1 cellular context compared by ENCODE assay signal in genomic region chr6:12336121-12336971, GRCh38.
TF ChIP-seq lines count a peak whose summit lies in the region.

No MANE protein-coding gene starts in this region.

TF ChIP-seq in GM12878, 131 proteins besides CTCF, POLR2A, EP300 and RAD21 (continued from another document):
- peak; percentile 30; the same call in 1 of the 2 replicates for TF ChIP-seq TCF7 (IDR thresholded peaks at IDR 0.05; ENCODE audit: borderline replicate concordance)
- TF ChIP-seq JUNB (IDR thresholded peaks at IDR 0.05) = peak; percentile 91
- peak; percentile 21; the same call in 1 of the 2 replicates for TF ChIP-seq ZNF687 (IDR thresholded peaks at IDR 0.05)
- TF ChIP-seq MEF2B (IDR thresholded peaks at IDR 0.05; ENCODE audit: partially characterized antibody, poor library complexity, severe bottlenecking) = peak; percentile 16
- peak; percentile 58; the same call in 1 of the 2 replicates for TF ChIP-seq BCL11A (IDR thresholded peaks at IDR 0.05; ENCODE audit: low read depth, low read length)
- TF ChIP-seq YY1 (IDR thresholded peaks at IDR 0.05; ENCODE audit: low read depth, low read length) = no peak
- peak; percentile 70 for TF ChIP-seq NFIC (IDR thresholded peaks at IDR 0.05; ENCODE audit: low read depth, low read length)
- no peak for TF ChIP-seq BCLAF1 (IDR thresholded peaks at IDR 0.05)
- no peak for TF ChIP-seq SREBF1 (IDR thresholded peaks at IDR 0.05; ENCODE audit: low read length)
- TF ChIP-seq FOXM1 (IDR thresholded peaks at IDR 0.05; ENCODE audit: low read depth, low read length) = peak; percentile 64; the same call in 1 of the 2 replicates
- peak; percentile 77 for TF ChIP-seq RUNX3 (IDR thresholded peaks at IDR 0.05; ENCODE audit: low read length)
- no peak for TF ChIP-seq CBFB (IDR thresholded peaks at IDR 0.05; ENCODE audit: low read depth)
- no peak for TF ChIP-seq MXI1 (IDR thresholded peaks at IDR 0.05; ENCODE audit: low read depth, low read length)
- no peak for TF ChIP-seq RCOR1 (conservative IDR thresholded peaks at IDR 0.05; ENCODE audit: low read depth, low read length)
- TF ChIP-seq ZNF274 (IDR thresholded peaks at IDR 0.05; ENCODE audit: insufficient read depth, insufficient read length) = no peak
- no peak for TF ChIP-seq GATAD2B (conservative IDR thresholded peaks at IDR 0.05; ENCODE audit: low read depth)
- TF ChIP-seq IRF5 (IDR thresholded peaks at IDR 0.05; ENCODE audit: borderline replicate concordance) = no peak
- no peak for TF ChIP-seq EZH2 (IDR thresholded peaks at IDR 0.05; ENCODE audit: borderline replicate concordance, control insufficient read depth, low read depth, low read length)
- TF ChIP-seq NR2C2 (IDR thresholded peaks at IDR 0.05; ENCODE audit: borderline replicate concordance, control insufficient read depth, insufficient read length, low read depth) = no peak
- TF ChIP-seq POU2F2 (IDR thresholded peaks at IDR 0.05; ENCODE audit: borderline replicate concordance, low read depth, low read length) = no peak
- TF ChIP-seq MAX (IDR thresholded peaks at IDR 0.05; ENCODE audit: low read depth, low read length) = no peak
- TF ChIP-seq EGR1 (IDR thresholded peaks at IDR 0.05; ENCODE audit: borderline replicate concordance in 1 of 2, low read depth in 2 of 2, low read length in 2 of 2) = no peak
- TF ChIP-seq ZBTB40 (IDR thresholded peaks at IDR 0.05; ENCODE audit: borderline replicate concordance) = no peak
- no peak for TF ChIP-seq PKNOX1 (IDR thresholded peaks at IDR 0.05)
- TF ChIP-seq MTA2 (IDR thresholded peaks at IDR 0.05; ENCODE audit: low read depth) = peak; percentile 67; the same call in 1 of the 2 replicates
- no peak for TF ChIP-seq SIX5 (IDR thresholded peaks at IDR 0.05; ENCODE audit: low read depth, low read length, severe bottlenecking)
- TF ChIP-seq NR2F1 (conservative IDR thresholded peaks at IDR 0.05) = 0 out of 2 replicates have a peak, but pooled peaks have one; percentile 26
- TF ChIP-seq ZNF622 (IDR thresholded peaks at IDR 0.05) = no peak
- TF ChIP-seq CREM (IDR thresholded peaks at IDR 0.05; ENCODE audit: low read depth) = peak; percentile 74; the same call in 1 of the 2 replicates
- TF ChIP-seq IKZF2 (IDR thresholded peaks at IDR 0.05) = peak; percentile 62 to 76; a peak in 3 of 4 replicates
- no peak for TF ChIP-seq HCFC1 (IDR thresholded peaks at IDR 0.05; ENCODE audit: low read length)
- TF ChIP-seq BMI1 (IDR thresholded peaks at IDR 0.05; ENCODE audit: borderline replicate concordance) = no peak
- peak; percentile 68 for TF ChIP-seq SKIL (IDR thresholded peaks at IDR 0.05; ENCODE audit: low read depth, poor library complexity, severe bottlenecking)
- no peak for TF ChIP-seq PBX3 (IDR thresholded peaks at IDR 0.05; ENCODE audit: insufficient replicate concordance, low read depth, low read length)
- peak; percentile 70; the same call in 1 of the 2 replicates for TF ChIP-seq IRF4 (IDR thresholded peaks at IDR 0.05; ENCODE audit: low read depth, low read length)
- TF ChIP-seq STAT1 (conservative IDR thresholded peaks at IDR 0.05) = no peak
- peak; percentile 52; the same call in 1 of the 2 replicates for TF ChIP-seq MTA3 (IDR thresholded peaks at IDR 0.05; ENCODE audit: borderline replicate concordance, low read length)
- TF ChIP-seq ZNF384 (IDR thresholded peaks at IDR 0.05; ENCODE audit: borderline replicate concordance, low read depth, low read length) = no peak
TF ChIP-seq in GM12878: peak in this region for 25.
